Comparison of ENCODE assay signal across 21 cellular contexts in genomic region chr12:15446798-15447197, GRCh38.
DNase-seq lines count a peak whose midpoint lies in the region; ATAC-seq, FAIRE-seq and TF ChIP-seq lines count a peak whose summit lies in the region.
"Had no signal": no experiment of that assay in that cellular context is flagged by ENCODE, and none has a peak within 500 bp of the region (broad histone marks: within the 10 kb centered on the region; RNA-seq: fewer than 3 reads in every experiment).

No MANE protein-coding gene starts in this region.

- no peaks in the 10 kb centered on the region for H3K9me2 ChIP-seq in Karpas-422 (replicated peaks; ENCODE audit: insufficient read depth, low read length)

- H2AFZ ChIP-seq in Karpas-422 (ENCODE audit: low read length), result no peak overlapping the region

- peak; percentile 96 for FAIRE-seq in bronchial epithelial cell (lab: Jason Lieb, UNC)
- FAIRE-seq: G401.6, GM19239 had no signal

- H3K9me3 ChIP-seq in Karpas-422 (ENCODE audit: low read length), result no peaks in the 10 kb centered on the region
- H3K9me3 ChIP-seq: BE2C, Caco-2, right lobe of liver had no signal

- DNase-seq in DMS53 treated with DMSO at 0.1 percent for 48 hours (lab: John Stamatoyannopoulos, UW; ENCODE audit: unreplicated experiment), result peak; percentile 34
- DNase-seq in NCI-H69 (lab: John Stamatoyannopoulos, UW), result peak; percentile 40
- peak; percentile 99 for DNase-seq in bronchial epithelial cell (ENCODE audit: low read depth)
- peak; percentile 47 for DNase-seq in non-pigmented ciliary epithelial cell (ENCODE audit: low read depth)
- DNase-seq in cerebellar nuclear complex (lab: John Stamatoyannopoulos, UW), result no peak
- no peak for DNase-seq in Karpas-422
- DNase-seq: activated CD4-positive, alpha-beta T cell treated with anti-CD3 and anti-CD28 coated beads, Interleukin-2, amount 10 ng/mL, durations not matched to agents 24 days and 14 days; activated naive CD4-positive, alpha-beta T cell treated with anti-CD3 and anti-CD28 coated beads, Interleukin-2, amount 50 U/mL, for 16 hours; BE2C; Caco-2; H9; KG1; NCI-H1105 treated with DMSO at 0.1 percent for 48 hours; NCI-H2107; NCI-H526 treated with DMSO at 0.1 percent for 48 hours; right lobe of liver; stimulated activated CD4-positive, alpha-beta T cell treated with anti-CD3 and anti-CD28 coated beads, Interleukin-1b, Interleukin-23, amount 100 ng/mL, for 48 hours had no signal

- no peak overlapping the region for H3K4me2 ChIP-seq in Karpas-422 (ENCODE audit: low read depth, low read length, poor library complexity, severe bottlenecking)

- H3K4me1 ChIP-seq in Karpas-422 (ENCODE audit: low read length), result no peaks in the 10 kb centered on the region
- H3K4me1 ChIP-seq: BE2C, Caco-2, right lobe of liver had no signal

- H3K36me3 ChIP-seq in bronchial epithelial cell (ENCODE audit: control insufficient read depth, insufficient read depth, low read length) (no peaks in the 10 kb centered on the region), Karpas-422 (ENCODE audit: insufficient read depth, low read length) (no peaks in the 10 kb centered on the region)
- H3K36me3 ChIP-seq: BE2C, right lobe of liver had no signal

- TF ChIP-seq CTCF in bronchial epithelial cell (IDR thresholded peaks at IDR 0.05; ENCODE audit: insufficient read depth, low read length, severe bottlenecking), result no peak

- H3K79me2 ChIP-seq in Karpas-422 (ENCODE audit: low read length), result no peaks in the 10 kb centered on the region

- H3K27ac ChIP-seq in Karpas-422 (ENCODE audit: low read length), result no peak overlapping the region
- H3K27ac ChIP-seq: right lobe of liver had no signal

- H3K27me3 ChIP-seq in bronchial epithelial cell (ENCODE audit: control insufficient read depth, insufficient read depth, low read length) (no peaks in the 10 kb centered on the region), Karpas-422 (ENCODE audit: low read length) (no peaks in the 10 kb centered on the region)
- H3K27me3 ChIP-seq: BE2C, right lobe of liver had no signal

- H3K9ac ChIP-seq in Karpas-422 (ENCODE audit: low read length), result no peak overlapping the region

- no peak for ATAC-seq in GM19351 (IDR thresholded peaks at IDR 0.05; ENCODE audit: unreplicated experiment)
- ATAC-seq: right lobe of liver, SK-N-SH treated with all-trans-retinoic acid at 6 μM for 48 hours had no signal

- no peaks in the 10 kb centered on the region for H4K20me1 ChIP-seq in Karpas-422 (ENCODE audit: insufficient read depth, low read depth, low read length)

- no peak overlapping the region for H3K4me3 ChIP-seq in bronchial epithelial cell (ENCODE audit: low read depth, low read length)
- H3K4me3 ChIP-seq in Karpas-422 (ENCODE audit: low read length), result no peak overlapping the region
- H3K4me3 ChIP-seq: right lobe of liver had no signal

Comparison
In these comparisons a context has a peak if more than half of its experiments do, and no peak if none do; other contexts are left out.
1. DNase-seq: peak in DMS53 treated with DMSO at 0.1 percent for 48 hours (single experiment), NCI-H69 (single experiment), bronchial epithelial cell (single experiment) and non-pigmented ciliary epithelial cell (single experiment); none in cerebellar nuclear complex (0 of 2) and Karpas-422 (single experiment).